10 cellular contexts compared by ENCODE assay signal in the genomic region with DNA sequence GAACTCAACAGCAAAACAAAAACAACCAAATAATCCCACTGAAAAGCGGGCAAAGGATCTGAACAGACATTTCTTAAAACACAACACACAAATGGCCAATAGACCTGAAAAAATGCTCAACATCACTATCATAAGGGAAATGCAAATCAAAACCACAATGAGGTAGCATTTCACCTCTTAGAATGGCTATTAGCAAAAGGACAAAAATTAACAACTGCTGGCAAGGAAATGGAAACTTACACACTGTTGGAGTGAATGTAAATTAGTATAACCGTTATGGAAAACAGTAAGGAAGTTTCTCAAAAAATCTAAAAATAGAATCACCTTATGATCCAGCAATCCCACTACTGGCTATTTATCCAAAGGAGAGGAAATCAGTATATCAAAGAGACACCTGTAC.
DNase-seq lines count a peak whose midpoint lies in the region; ATAC-seq lines count a peak whose summit lies in the region.
"Had no signal": no experiment of that assay in that cellular context is flagged by ENCODE, and none has a peak within 500 bp of the region (broad histone marks: within the 10 kb centered on the region; RNA-seq: fewer than 3 reads in every experiment).

No MANE protein-coding gene starts in this region.

- no peak overlapping the region for H3K4me3 Mint-ChIP-seq in activated naive CD4-positive, alpha-beta T cell treated with anti-CD3 and anti-CD28 coated beads, Interleukin-2, amount 10 ng/mL, durations not matched to agents 7 days and 5 days
- H3K4me3 Mint-ChIP-seq in stimulated activated memory B cell treated with anti-CD40 and anti-IgM and Interleukin-4, amounts not matched to agents 10 μg/mL and 1 μg/mL and 100 μg/mL, for 72 hours = no peak overlapping the region

- H3K4me1 Mint-ChIP-seq in activated naive CD4-positive, alpha-beta T cell treated with anti-CD3 and anti-CD28 coated beads, Interleukin-2, amount 10 ng/mL, durations not matched to agents 7 days and 5 days = peaks cover 15% of the 10 kb centered on the region
- H3K4me1 Mint-ChIP-seq in stimulated activated memory B cell treated with anti-CD40 and anti-IgM and Interleukin-4, amounts not matched to agents 10 μg/mL and 1 μg/mL and 100 μg/mL, for 72 hours = peaks cover 20% of the 10 kb centered on the region

- no peaks in the 10 kb centered on the region for H3K9me3 Mint-ChIP-seq in activated naive CD4-positive, alpha-beta T cell treated with anti-CD3 and anti-CD28 coated beads, Interleukin-2, amount 10 ng/mL, durations not matched to agents 7 days and 5 days
- no peaks in the 10 kb centered on the region for H3K9me3 Mint-ChIP-seq in stimulated activated memory B cell treated with anti-CD40 and anti-IgM and Interleukin-4, amounts not matched to agents 10 μg/mL and 1 μg/mL and 100 μg/mL, for 72 hours

- peak overlapping the region; percentile 14 for H3K27ac Mint-ChIP-seq in activated naive CD4-positive, alpha-beta T cell treated with anti-CD3 and anti-CD28 coated beads, Interleukin-2, amount 10 ng/mL, durations not matched to agents 7 days and 5 days
- H3K27ac Mint-ChIP-seq in stimulated activated memory B cell treated with anti-CD40 and anti-IgM and Interleukin-4, amounts not matched to agents 10 μg/mL and 1 μg/mL and 100 μg/mL, for 72 hours = peak overlapping the region; percentile 35

- peaks cover 60% of the 10 kb centered on the region for H3K36me3 Mint-ChIP-seq in activated naive CD4-positive, alpha-beta T cell treated with anti-CD3 and anti-CD28 coated beads, Interleukin-2, amount 10 ng/mL, durations not matched to agents 7 days and 5 days
- peaks cover 65% of the 10 kb centered on the region for H3K36me3 Mint-ChIP-seq in stimulated activated memory B cell treated with anti-CD40 and anti-IgM and Interleukin-4, amounts not matched to agents 10 μg/mL and 1 μg/mL and 100 μg/mL, for 72 hours

- H3K27me3 Mint-ChIP-seq in activated naive CD4-positive, alpha-beta T cell treated with anti-CD3 and anti-CD28 coated beads, Interleukin-2, amount 10 ng/mL, durations not matched to agents 7 days and 5 days = no peaks in the 10 kb centered on the region
- no peaks in the 10 kb centered on the region for H3K27me3 Mint-ChIP-seq in stimulated activated memory B cell treated with anti-CD40 and anti-IgM and Interleukin-4, amounts not matched to agents 10 μg/mL and 1 μg/mL and 100 μg/mL, for 72 hours

- peak; percentile 77 for ATAC-seq in HG02571 (IDR thresholded peaks at IDR 0.05; ENCODE audit: unreplicated experiment)
- ATAC-seq in HG03469 (IDR thresholded peaks at IDR 0.05; ENCODE audit: unreplicated experiment) = peak; percentile 76
- ATAC-seq in stimulated activated memory B cell treated with anti-CD40 and anti-IgM and Interleukin-4, amounts not matched to agents 10 μg/mL and 1 μg/mL and 100 μg/mL, for 72 hours = no peak

- CTCF ChIA-PET in activated naive CD4-positive, alpha-beta T cell treated with anti-CD3 and anti-CD28 coated beads, Interleukin-2, amount 10 ng/mL, durations not matched to agents 7 days and 5 days (lab: Charles Lee) = interaction anchor here (0.9 kb wide), 1 partner anchor 19 kb away, joined by 4 read pairs; no protein-coding TSS in a partner anchor

- DNase-seq in activated naive CD4-positive, alpha-beta T cell treated with anti-CD3 and anti-CD28 coated beads, Interleukin-2, amount 10 ng/mL, durations not matched to agents 7 days and 5 days = no peak
- no peak for DNase-seq in activated naive CD4-positive, alpha-beta T cell treated with Interleukin-2 at 50 U/mL for 16 hours
- DNase-seq in stimulated activated CD8-positive, alpha-beta memory T cell treated with anti-CD3 and anti-CD28 coated beads, Interleukin-4, amount 100 ng/mL, for 48 hours = no peak
- no peak for DNase-seq in C1 segment of cervical spinal cord (lab: John Stamatoyannopoulos, UW)
- no peak for DNase-seq in stimulated activated naive CD4-positive, alpha-beta T cell (lab: John Stamatoyannopoulos, UW)
- DNase-seq: activated T-cell treated with anti-CD3 and anti-CD28 coated beads, Interleukin-2, amount 50 U/mL, for 48 hours; NCI-H2029 treated with DMSO at 0.1 percent for 48 hours had no signal
